11 cellular contexts compared by ENCODE assay signal in the genomic region with DNA sequence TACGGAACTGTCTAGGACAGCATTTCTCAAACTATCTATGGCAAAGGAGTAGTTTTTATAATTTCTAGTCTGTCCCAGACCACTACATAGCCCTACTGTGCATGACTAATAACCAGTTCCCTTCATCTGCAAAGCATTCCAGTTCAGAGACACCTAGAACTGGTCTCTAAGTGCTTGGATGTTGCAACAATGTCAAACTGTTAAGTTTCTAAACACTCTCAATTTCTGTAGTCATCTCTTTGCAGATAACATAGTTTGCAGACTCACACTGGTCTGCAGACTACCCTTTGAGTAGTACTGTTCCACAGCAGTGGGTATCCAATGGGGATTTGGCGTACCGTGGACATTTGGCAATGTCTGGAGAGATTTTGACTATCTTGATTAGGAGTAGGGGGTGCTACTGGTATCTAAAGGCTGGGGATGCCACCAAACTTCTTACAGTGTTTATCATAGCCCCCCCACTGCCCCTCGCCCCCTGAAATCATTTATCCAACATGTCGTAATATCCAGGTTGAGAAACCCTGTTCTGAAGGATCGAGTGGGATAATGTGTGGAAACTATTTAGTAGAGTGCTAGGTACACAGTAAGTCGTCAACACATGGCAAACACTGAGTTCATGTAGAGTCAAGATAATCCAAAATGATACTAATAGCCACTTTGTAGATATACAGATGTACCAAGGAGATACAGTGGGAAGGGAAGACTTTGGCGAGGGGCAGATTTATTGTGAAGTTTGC.
DNase-seq lines count a peak whose midpoint lies in the region; ATAC-seq, FAIRE-seq and TF ChIP-seq lines count a peak whose summit lies in the region.
"Had no signal": no experiment of that assay in that cellular context is flagged by ENCODE, and none has a peak within 500 bp of the region (broad histone marks: within the 10 kb centered on the region; RNA-seq: fewer than 3 reads in every experiment).

No MANE protein-coding gene starts in this region.

- no peaks in the 10 kb centered on the region for H3K9me3 Mint-ChIP-seq in central memory CD8-positive, alpha-beta T cell
- H3K9me3 Mint-ChIP-seq in nephron = no peaks in the 10 kb centered on the region

- H3K9me2 ChIP-seq in DOHH2 (replicated peaks; ENCODE audit: control insufficient read depth, low read length) = no peaks in the 10 kb centered on the region

- H3K4me3 Mint-ChIP-seq in central memory CD8-positive, alpha-beta T cell = peak overlapping the region; percentile 91
- H3K4me3 Mint-ChIP-seq in nephron = peak overlapping the region; percentile 85 to 92 (median 88)

- H3K27me3 Mint-ChIP-seq in central memory CD8-positive, alpha-beta T cell = no peaks in the 10 kb centered on the region
- H3K27me3 Mint-ChIP-seq in nephron (ENCODE audit: low read depth) = no peaks in the 10 kb centered on the region

- peaks cover 50% of the 10 kb centered on the region for H3K4me1 ChIP-seq in DOHH2 (ENCODE audit: control insufficient read depth, low read length)

- no peaks in the 10 kb centered on the region for H3K9me3 ChIP-seq in DOHH2 (ENCODE audit: control insufficient read depth, insufficient read depth, low read length)
- H3K9me3 ChIP-seq: neutrophil had no signal

- H3K36me3 ChIP-seq in DOHH2 (ENCODE audit: control insufficient read depth, low read length) = peaks cover 17% of the 10 kb centered on the region

- no peak for ATAC-seq in central memory CD8-positive, alpha-beta T cell (replicated peaks; ENCODE audit: extremely low read depth, poor library complexity, severe bottlenecking)

- peaks cover 25% of the 10 kb centered on the region for H3K4me1 Mint-ChIP-seq in central memory CD8-positive, alpha-beta T cell
- peaks cover 34% of the 10 kb centered on the region for H3K4me1 Mint-ChIP-seq in nephron

- peak overlapping the region; percentile 96 for H3K4me2 ChIP-seq in DOHH2 (ENCODE audit: low read length)

- H3K36me3 Mint-ChIP-seq in central memory CD8-positive, alpha-beta T cell (ENCODE audit: insufficient read depth) = peaks cover 18% of the 10 kb centered on the region
- H3K36me3 Mint-ChIP-seq in nephron (ENCODE audit: low read depth) = peaks cover 14% of the 10 kb centered on the region

- no peaks in the 10 kb centered on the region for H4K20me1 ChIP-seq in DOHH2 (ENCODE audit: control insufficient read depth, insufficient read depth, low read depth, low read length)

- no peak overlapping the region for H3K27ac Mint-ChIP-seq in central memory CD8-positive, alpha-beta T cell (ENCODE audit: low read depth)
- peak overlapping the region in 1 of 3 experiments; percentile 57 for H3K27ac Mint-ChIP-seq in nephron

- peaks cover 17% of the 10 kb centered on the region; the same call in 1 of the 2 replicates for H3F3A ChIP-seq in DOHH2 (ENCODE audit: control insufficient read depth, insufficient read depth)

- peak; percentile 69 for DNase-seq in MV-4-11 (lab: John Stamatoyannopoulos, UW)
- no peak for DNase-seq in central memory CD8-positive, alpha-beta T cell (ENCODE audit: low spot score in 2 of 2)
- DNase-seq in RCC 7860 (ENCODE audit: low spot score) = no peak
- no peak for DNase-seq in GM20000 (ENCODE audit: low spot score)
- DNase-seq in stimulated activated naive CD4-positive, alpha-beta T cell treated with Interleukin-2 at 50 U/mL for 16 hours (lab: John Stamatoyannopoulos, UW) = no peak
- DNase-seq: central memory CD4-positive, alpha-beta T cell; hippocampal formation; stimulated activated CD4-positive, alpha-beta T cell treated with anti-CD3 and anti-CD28 coated beads, Interleukin-2, amount 100 ng/mL, for 24 hours had no signal

- TF ChIP-seq CTCF in DOHH2 (IDR thresholded peaks at IDR 0.05; ENCODE audit: low read depth, low read length, poor library complexity, severe bottlenecking) = no peak
- TF ChIP-seq CTCF in nephron (IDR thresholded peaks at IDR 0.05; ENCODE audit: unreplicated experiment in 3 of 3) = no peak
- TF ChIP-seq CTCF in GM20000 (IDR thresholded peaks at IDR 0.05; ENCODE audit: extremely low read depth, missing control alignments) = no peak

- peaks cover 35% of the 10 kb centered on the region for H3K79me2 ChIP-seq in DOHH2 (ENCODE audit: control insufficient read depth, low read length)

- peak overlapping the region; percentile 89; the same call in 1 of the 2 replicates for H3K4me3 ChIP-seq in DOHH2 (ENCODE audit: low read length)

- no peak overlapping the region for H3K27ac ChIP-seq in DOHH2 (ENCODE audit: low read depth, low read length)
- H3K27ac ChIP-seq: neutrophil had no signal

- no peaks in the 10 kb centered on the region for H3K27me3 ChIP-seq in DOHH2 (ENCODE audit: control insufficient read depth, low read length)
- H3K27me3 ChIP-seq: neutrophil had no signal

- no peak for FAIRE-seq in RCC 7860 (lab: Jason Lieb, UNC)
